In the genomic region with DNA sequence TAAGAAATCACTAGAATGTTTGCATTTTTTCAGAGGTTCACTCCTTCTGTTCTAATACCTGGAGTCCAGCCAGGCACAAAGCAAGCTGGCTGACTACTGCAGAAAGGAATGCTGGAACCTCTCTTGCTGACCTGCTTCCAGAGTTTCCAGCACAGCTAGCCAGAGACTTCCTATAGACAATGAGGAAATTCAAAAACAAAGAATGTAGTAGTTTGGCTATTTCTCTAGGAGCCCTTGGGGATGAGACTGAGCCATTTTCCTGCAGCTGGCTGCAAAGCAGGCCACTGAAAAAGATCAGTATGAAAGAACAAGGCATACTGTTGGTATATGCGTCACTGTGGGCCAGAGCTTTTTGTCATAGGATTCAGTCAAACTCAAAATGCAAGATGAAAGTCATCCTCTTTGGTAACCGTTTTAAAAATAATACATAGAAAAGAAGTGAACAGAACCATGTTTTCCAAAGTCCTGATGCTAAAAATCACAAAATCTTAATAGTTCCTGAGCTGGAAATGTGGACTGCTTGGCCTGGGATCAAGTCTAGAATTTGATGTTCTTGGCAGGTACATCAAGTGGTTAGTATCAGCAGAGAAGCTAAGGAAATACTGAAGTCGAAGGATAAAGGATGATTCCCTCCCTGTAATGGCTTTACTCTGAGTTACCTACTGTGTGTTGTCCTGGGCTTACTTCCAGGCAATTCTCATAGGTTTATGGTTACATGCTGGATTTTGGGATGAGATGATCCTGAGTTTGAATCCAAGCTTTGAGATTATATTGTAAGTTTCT, we compare ENCODE assay signal across 8 cellular contexts. TPM values are rescaled to one million over a fixed set of nuclear protein-coding genes. Genes with fewer than 3 reads are reported as not detected.
DNase-seq lines count a peak whose midpoint lies in the region; ATAC-seq, FAIRE-seq and TF ChIP-seq lines count a peak whose summit lies in the region.

No MANE protein-coding gene starts in this region.

- no peaks in the 10 kb centered on the region for H3K36me3 Mint-ChIP-seq in CD4-positive, alpha-beta T cell (ENCODE audit: low read depth)

- CTCF ChIA-PET in AG04449 (lab: Yijun Ruan, JAX): interaction anchor here (0.8 to 1.4 kb wide), 5 partner anchors 10 to 1135 kb away, joined by 3 to 5 read pairs (median 3); no protein-coding TSS in a partner anchor
- CTCF ChIA-PET in CD4-positive, alpha-beta T cell (lab: Charles Lee): no interaction called here

- no peaks in the 10 kb centered on the region for H4K20me1 ChIP-seq in fibroblast of lung (ENCODE audit: control insufficient read depth, extremely low read depth, insufficient read depth, low read length)

- H3K4me3 ChIP-seq in AG04449 (ENCODE audit: low read depth, low read length) (no peak overlapping the region), fibroblast of lung (replicated peaks in 1 of 4; ENCODE audit: control extremely low read depth in 1 of 4, insufficient read depth in 1 of 4, low read depth in 3 of 4, low read length in 4 of 4) (no peak overlapping the region)

- peak overlapping the region; percentile 5 for H3K27ac ChIP-seq in fibroblast of lung (ENCODE audit: insufficient read depth, low read length)
- H3K27ac ChIP-seq in CD4-positive, alpha-beta T cell (ENCODE audit: low read depth, low read length): no peak overlapping the region

- peaks cover 44% of the 10 kb centered on the region for H3K27me3 Mint-ChIP-seq in CD4-positive, alpha-beta T cell

- H2AFZ ChIP-seq in fibroblast of lung (ENCODE audit: low read length): no peak overlapping the region

- POLR2A ChIA-PET in AG04449 (lab: Yijun Ruan, JAX): interaction anchor here (0.8 to 1.2 kb wide), 2 partner anchors 9 to 10 kb away, joined by 3 to 7 read pairs; a partner anchor contains a TSS
- POLR2A ChIA-PET in CD4-positive, alpha-beta T cell (lab: Charles Lee): interaction anchor here (1.0 kb wide), 1 partner anchor 9 kb away, joined by 4 read pairs; a partner anchor contains a TSS

- FAIRE-seq in RCC 7860 (lab: Jason Lieb, UNC): peak; percentile 93

- no peak overlapping the region for H3K4me2 ChIP-seq in fibroblast of lung (ENCODE audit: extremely low read depth, insufficient read depth, low read length)

- no peaks in the 10 kb centered on the region for H3K27me3 ChIP-seq in fibroblast of lung (ENCODE audit: control insufficient read depth, insufficient read depth, low read length)
- no peaks in the 10 kb centered on the region for H3K27me3 ChIP-seq in CD4-positive, alpha-beta T cell (ENCODE audit: control insufficient read depth, insufficient read depth, low read length)

- ATAC-seq in CD4-positive, alpha-beta T cell (ENCODE audit: poor library complexity): no peak

- DNase-seq in AG04449 (ENCODE audit: low read depth, low spot score): peak; percentile 94
- peak; percentile 87 for DNase-seq in RCC 7860 (ENCODE audit: low spot score)
- DNase-seq in fibroblast of lung (ENCODE audit: low read depth in 2 of 2): peak; percentile 99
- peak; percentile 82 for DNase-seq in myocyte (ENCODE audit: low read depth)
- DNase-seq in NCI-H2029 (lab: John Stamatoyannopoulos, UW): no peak
- DNase-seq in effector CD8-positive, alpha-beta T cell (lab: John Stamatoyannopoulos, UW): no peak
- DNase-seq in CD4-positive, alpha-beta T cell: no peak
- no peak for DNase-seq in activated CD4-positive, alpha-beta T cell treated with anti-CD3 and anti-CD28 coated beads, Interleukin-2, amount 50 U/mL, for 4 hours

- H3K79me2 ChIP-seq in fibroblast of lung (ENCODE audit: control insufficient read depth, insufficient read depth, low read length): no peaks in the 10 kb centered on the region

- intact Hi-C loops in CD4-positive, alpha-beta T cell (cut with DNase I, micrococcal nuclease): no loop called here

- H3K9me3 ChIP-seq in fibroblast of lung (ENCODE audit: control insufficient read depth, insufficient read depth, low read depth, low read length): no peaks in the 10 kb centered on the region
- no peaks in the 10 kb centered on the region for H3K9me3 ChIP-seq in CD4-positive, alpha-beta T cell (ENCODE audit: control insufficient read depth, low read length)

- H3K9ac ChIP-seq in fibroblast of lung (ENCODE audit: insufficient read depth, low read length): no peak overlapping the region

- no peaks in the 10 kb centered on the region for H3K36me3 ChIP-seq in fibroblast of lung (ENCODE audit: control insufficient read depth, insufficient read depth, low read length)

- TF ChIP-seq CTCF in AG04449 (IDR thresholded peaks at IDR 0.05; ENCODE audit: insufficient read depth, low read length, missing control alignments) (no peak), fibroblast of lung (conservative IDR thresholded peaks at IDR 0.05 in 1 of 2, IDR thresholded peaks at IDR 0.05 in 1 of 2; ENCODE audit: low read depth in 1 of 2, low read length in 2 of 2) (no peak)
- no peak for TF ChIP-seq CTCF in CD4-positive, alpha-beta T cell (IDR thresholded peaks at IDR 0.05)

- no peaks in the 10 kb centered on the region for H3K9me3 Mint-ChIP-seq in CD4-positive, alpha-beta T cell

- peaks cover 6% of the 10 kb centered on the region for H3K4me1 ChIP-seq in fibroblast of lung (ENCODE audit: control insufficient read depth, extremely low read depth, insufficient read depth, low read length)

- H3K27ac Mint-ChIP-seq in CD4-positive, alpha-beta T cell: no peak overlapping the region

- no peak overlapping the region for H3K4me3 Mint-ChIP-seq in CD4-positive, alpha-beta T cell

- H3K4me1 Mint-ChIP-seq in CD4-positive, alpha-beta T cell (ENCODE audit: low read depth): no peaks in the 10 kb centered on the region

RNA-seq across cellular contexts. Expression of a gene that starts 9.0 kb away (rescaled TPM):
- total RNA-seq in fibroblast of lung (51.1 and 157 TPM in 2 replicates), myocyte (68.9 and 107 TPM in 2 replicates)
- 43.9 and 60.3 TPM in 2 replicates for polyA plus RNA-seq in fibroblast of lung
- 25.0 and 35.5 TPM in 2 replicates for polyA plus RNA-seq in fibroblast of lung (2012)
- polyA minus RNA-seq in fibroblast of lung (ENCODE audit: low replicate concordance): 15.9 and 24.0 TPM in 2 replicates
- polyA plus RNA-seq in myocyte (2012): 12.0 TPM
- total RNA-seq in CD4-positive, alpha-beta T cell: under 1 TPM; 0.52 to 0.53 TPM

Comparison
In these comparisons a context has a peak if more than half of its experiments do, and no peak if none do; other contexts are left out.
1. DNase-seq: peak in AG04449 (single experiment), RCC 7860 (single experiment), fibroblast of lung (2 of 2) and myocyte (single experiment); none in NCI-H2029 (single experiment), effector CD8-positive, alpha-beta T cell (single experiment), CD4-positive, alpha-beta T cell (0 of 10) and activated CD4-positive, alpha-beta T cell treated with anti-CD3 and anti-CD28 coated beads, Interleukin-2, amount 50 U/mL, for 4 hours (0 of 2).
2. RNA of a gene that starts 9.0 kb away (total RNA-seq): 51.1 to 157 TPM in fibroblast of lung and 68.9 to 107 TPM in myocyte; 0.52 to 0.53 TPM in CD4-positive, alpha-beta T cell; every median in the first group is over 10 times any median in the second.